8 cellular contexts compared by ENCODE assay signal in the genomic region with DNA sequence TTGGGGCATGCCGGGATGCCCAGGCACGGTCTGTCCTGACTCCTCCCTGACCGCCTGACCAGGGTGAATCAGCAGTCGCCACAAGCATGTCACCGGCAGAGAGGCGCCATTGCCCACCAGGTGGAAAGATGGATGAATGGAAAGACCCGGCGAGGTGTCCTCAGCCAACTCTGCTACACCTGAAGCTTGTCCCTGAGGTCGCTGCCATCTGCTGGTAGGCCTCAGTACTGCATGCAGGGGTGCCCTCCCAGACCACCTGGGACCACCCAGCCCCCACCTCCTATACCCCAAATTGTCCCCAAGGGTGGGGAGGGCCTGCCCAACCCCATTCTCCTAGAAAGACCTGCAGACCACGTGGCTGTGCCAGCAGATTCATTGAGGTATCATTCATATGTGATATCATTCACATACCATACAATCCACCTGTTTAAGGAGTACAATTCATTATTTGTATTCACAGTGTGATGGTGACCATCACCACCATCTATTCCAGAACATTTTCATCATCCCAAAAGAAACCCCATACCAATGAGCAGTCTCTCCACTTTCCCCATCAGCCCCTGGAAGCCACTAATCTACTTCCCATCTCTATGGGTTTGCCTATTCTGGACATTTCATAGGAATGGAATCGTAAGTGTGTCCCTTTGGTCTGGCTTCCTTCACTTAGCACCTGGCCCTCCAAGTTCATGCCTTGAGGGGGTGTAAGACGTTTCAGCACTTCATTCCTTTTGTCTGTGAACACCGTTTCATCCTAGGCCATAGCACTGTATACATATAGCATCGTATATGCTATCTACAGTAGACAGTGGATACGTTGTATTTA. TPM values are rescaled to one million over a fixed set of nuclear protein-coding genes. Genes with fewer than 3 reads are reported as not detected.
DNase-seq lines count a peak whose midpoint lies in the region; ATAC-seq, FAIRE-seq and TF ChIP-seq lines count a peak whose summit lies in the region.

No MANE protein-coding gene starts in this region.

- TF ChIP-seq CTCF in C4-2B (conservative IDR thresholded peaks at IDR 0.05) = peak; percentile 81

- no peaks in the 10 kb centered on the region for H3K4me1 Mint-ChIP-seq in activated T-cell treated with anti-CD3 and anti-CD28 coated beads, Interleukin-2, amount 50 U/mL, for 4 hours (ENCODE audit: low read depth)
- H3K4me1 Mint-ChIP-seq in stimulated activated effector memory CD8-positive, alpha-beta T cell treated with anti-CD3 and anti-CD28 coated beads, Interleukin-12 subunit alpha, Interleukin-12 subunit beta, amount 100 ng/mL, for 72 hours = no peaks in the 10 kb centered on the region

- no peaks in the 10 kb centered on the region for H3K9me3 Mint-ChIP-seq in activated T-cell treated with anti-CD3 and anti-CD28 coated beads, Interleukin-2, amount 50 U/mL, for 4 hours
- H3K9me3 Mint-ChIP-seq in stimulated activated effector memory CD8-positive, alpha-beta T cell treated with anti-CD3 and anti-CD28 coated beads, Interleukin-12 subunit alpha, Interleukin-12 subunit beta, amount 100 ng/mL, for 72 hours = no peaks in the 10 kb centered on the region

- FAIRE-seq in HTR-8/SVneo (lab: Jason Lieb, UNC) (peak; percentile 86), H54 (lab: Jason Lieb, UNC) (no peak)

- no peak for ATAC-seq in activated T-cell treated with anti-CD3 and anti-CD28 coated beads, Interleukin-2, amount 50 U/mL, for 4 hours
- ATAC-seq in stimulated activated effector memory CD8-positive, alpha-beta T cell treated with anti-CD3 and anti-CD28 coated beads, Interleukin-12 subunit alpha, Interleukin-12 subunit beta, amount 100 ng/mL, for 72 hours = no peak

- peaks cover 6% of the 10 kb centered on the region for H3K27me3 Mint-ChIP-seq in activated T-cell treated with anti-CD3 and anti-CD28 coated beads, Interleukin-2, amount 50 U/mL, for 4 hours (ENCODE audit: low read depth)

- DNase-seq in HTR-8/SVneo (ENCODE audit: insufficient read length, low spot score) (peak; percentile 63), iPS-NIHi11 (ENCODE audit: low spot score) (peak; percentile 88), H54 (ENCODE audit: insufficient read length, low spot score) (no peak), NCI-H226 (no peak), NOMO-1 (lab: John Stamatoyannopoulos, UW; ENCODE audit: unreplicated experiment in 2 of 2) (no peak)
- DNase-seq in activated T-cell treated with anti-CD3 and anti-CD28 coated beads, Interleukin-2, amount 50 U/mL, for 4 hours = peak; percentile 14
- peak; percentile 11 to 64 for DNase-seq in stimulated activated effector memory CD8-positive, alpha-beta T cell treated with anti-CD3 and anti-CD28 coated beads, Interleukin-12 subunit alpha, Interleukin-12 subunit beta, amount 100 ng/mL, for 72 hours (ENCODE audit: low spot score in 2 of 2)

- no peak overlapping the region for H3K4me3 Mint-ChIP-seq in activated T-cell treated with anti-CD3 and anti-CD28 coated beads, Interleukin-2, amount 50 U/mL, for 4 hours
- H3K4me3 Mint-ChIP-seq in stimulated activated effector memory CD8-positive, alpha-beta T cell treated with anti-CD3 and anti-CD28 coated beads, Interleukin-12 subunit alpha, Interleukin-12 subunit beta, amount 100 ng/mL, for 72 hours = no peak overlapping the region

- no peak overlapping the region for H3K27ac ChIP-seq in C4-2B

- no peak for TF ChIP-seq POLR2A in H54 (IDR thresholded peaks at IDR 0.05; ENCODE audit: low read depth, low read length)

- H3K27ac Mint-ChIP-seq in stimulated activated effector memory CD8-positive, alpha-beta T cell treated with anti-CD3 and anti-CD28 coated beads, Interleukin-12 subunit alpha, Interleukin-12 subunit beta, amount 100 ng/mL, for 72 hours = no peak overlapping the region

- H3K36me3 Mint-ChIP-seq in activated T-cell treated with anti-CD3 and anti-CD28 coated beads, Interleukin-2, amount 50 U/mL, for 4 hours (ENCODE audit: insufficient read depth) = no peaks in the 10 kb centered on the region
- H3K36me3 Mint-ChIP-seq in stimulated activated effector memory CD8-positive, alpha-beta T cell treated with anti-CD3 and anti-CD28 coated beads, Interleukin-12 subunit alpha, Interleukin-12 subunit beta, amount 100 ng/mL, for 72 hours = no peaks in the 10 kb centered on the region

RNA-seq across cellular contexts. Expression of a gene that starts 17.5 kb away (rescaled TPM):
- not detected for total RNA-seq in activated T-cell treated with anti-CD3 and anti-CD28 coated beads, Interleukin-2, amount 50 U/mL, for 4 hours

RNA-seq across cellular contexts. Expression of a gene that starts 26.6 kb away (rescaled TPM):
- not detected for total RNA-seq in activated T-cell treated with anti-CD3 and anti-CD28 coated beads, Interleukin-2, amount 50 U/mL, for 4 hours

Comparison
In these comparisons a context has a peak if more than half of its experiments do, and no peak if none do; other contexts are left out.
1. DNase-seq: peak in HTR-8/SVneo (single experiment), activated T-cell treated with anti-CD3 and anti-CD28 coated beads, Interleukin-2, amount 50 U/mL, for 4 hours (single experiment), iPS-NIHi11 (single experiment) and stimulated activated effector memory CD8-positive, alpha-beta T cell treated with anti-CD3 and anti-CD28 coated beads, Interleukin-12 subunit alpha, Interleukin-12 subunit beta, amount 100 ng/mL, for 72 hours (2 of 2); none in H54 (single experiment), NCI-H226 (single experiment) and NOMO-1 (0 of 2).